Comparison of ENCODE assay signal across 18 cellular contexts in the genomic region with DNA sequence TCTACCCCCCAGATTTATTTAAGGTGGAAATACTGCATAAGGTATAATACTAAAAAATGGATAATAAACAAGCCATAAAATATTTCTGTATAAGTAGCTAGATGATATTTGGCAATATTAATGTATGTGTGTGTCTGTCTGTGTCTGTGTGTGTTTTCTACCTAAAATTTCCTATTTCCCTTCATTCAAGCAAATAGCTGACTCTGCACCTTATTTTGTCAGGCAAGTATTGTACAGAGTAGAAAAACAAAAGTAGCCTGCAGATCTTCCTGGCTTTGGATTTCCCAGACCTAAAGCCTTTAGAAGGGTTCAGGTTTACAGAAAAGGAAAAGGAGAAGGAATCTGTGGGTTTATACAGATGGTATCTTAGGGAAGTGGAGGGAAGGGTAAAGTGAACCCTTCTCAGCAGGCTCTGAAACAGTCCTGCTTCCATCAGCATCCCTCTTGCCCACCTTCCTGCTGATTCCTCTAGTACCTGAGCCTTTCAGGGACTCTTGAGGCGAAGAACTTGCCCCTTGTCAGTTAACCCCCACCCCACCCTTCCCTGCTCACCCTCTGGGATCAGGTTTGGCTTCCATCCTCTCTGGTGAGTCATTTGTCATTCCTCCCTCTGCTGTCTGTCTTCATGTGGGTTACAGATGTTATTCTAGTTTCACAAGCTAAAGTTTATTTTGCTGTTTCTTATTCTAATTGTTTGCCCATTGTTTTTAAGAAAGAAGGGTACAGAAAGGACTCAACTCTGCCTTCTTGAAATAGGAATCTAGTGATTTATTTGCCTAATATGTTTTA. TPM values are rescaled to one million over a fixed set of nuclear protein-coding genes. Genes with fewer than 3 reads are reported as not detected.
DNase-seq lines count a peak whose midpoint lies in the region; ATAC-seq lines count a peak whose summit lies in the region.
"Had no signal": no experiment of that assay in that cellular context is flagged by ENCODE, and none has a peak within 500 bp of the region (broad histone marks: within the 10 kb centered on the region; RNA-seq: fewer than 3 reads in every experiment).

No MANE protein-coding gene starts in this region.

- H3K36me3 Mint-ChIP-seq in T-helper 17 cell (ENCODE audit: low read depth): no peaks in the 10 kb centered on the region
- H3K36me3 Mint-ChIP-seq in activated CD4-positive, alpha-beta memory T cell treated with anti-CD3 and anti-CD28 coated beads, Interleukin-2, amount 10 ng/mL, durations not matched to agents 7 days and 5 days (ENCODE audit: low read depth): peaks cover 3% of the 10 kb centered on the region
- H3K36me3 Mint-ChIP-seq: activated naive CD8-positive, alpha-beta T cell treated with anti-CD3 and anti-CD28 coated beads, Interleukin-2, amount 10 ng/mL, durations not matched to agents 7 days and 5 days; CD14-positive monocyte had no signal

- peaks cover 39% of the 10 kb centered on the region for H3K4me1 Mint-ChIP-seq in T-helper 17 cell
- peaks cover 57% of the 10 kb centered on the region for H3K4me1 Mint-ChIP-seq in activated CD4-positive, alpha-beta memory T cell treated with anti-CD3 and anti-CD28 coated beads, Interleukin-2, amount 10 ng/mL, durations not matched to agents 7 days and 5 days

- peak overlapping the region; percentile 37 for H3K27ac Mint-ChIP-seq in T-helper 17 cell
- H3K27ac Mint-ChIP-seq in activated CD4-positive, alpha-beta memory T cell treated with anti-CD3 and anti-CD28 coated beads, Interleukin-2, amount 10 ng/mL, durations not matched to agents 7 days and 5 days: no peak overlapping the region
- H3K27ac Mint-ChIP-seq: activated naive CD8-positive, alpha-beta T cell treated with anti-CD3 and anti-CD28 coated beads, Interleukin-2, amount 10 ng/mL, durations not matched to agents 7 days and 5 days; CD14-positive monocyte; nephron progenitor cell had no signal

- CTCF ChIA-PET in activated CD4-positive, alpha-beta memory T cell treated with anti-CD3 and anti-CD28 coated beads, Interleukin-2, amount 10 ng/mL, durations not matched to agents 7 days and 5 days (lab: Charles Lee): interaction anchor here (1.0 to 1.1 kb wide), 2 partner anchors 157 to 212 kb away, joined by 3 to 4 read pairs; no protein-coding TSS in a partner anchor

- DNase-seq in Daoy (ENCODE audit: low read depth) (peak; percentile 42), T-helper 17 cell (no peak), fibroblast of peridontal ligament (ENCODE audit: extremely low read depth) (peak; percentile 44), inferior parietal cortex (ENCODE audit: extremely low spot score) (no peak)
- DNase-seq in activated CD4-positive, alpha-beta memory T cell treated with anti-CD3 and anti-CD28 coated beads, Interleukin-2, amount 10 ng/mL, durations not matched to agents 7 days and 5 days: no peak
- DNase-seq in stimulated activated CD4-positive, alpha-beta T cell treated with anti-CD3 and anti-CD28 coated beads, Interleukin-1b, Interleukin-23, amount 100 ng/mL, for 48 hours: no peak
- DNase-seq in stimulated activated CD4-positive, alpha-beta T cell treated with anti-CD3 and anti-CD28 coated beads, Interleukin-2, amount 100 ng/mL, for 48 hours: no peak
- DNase-seq: activated B cell treated with CpG ODN at 0.5 μM for 24 hours; activated naive CD8-positive, alpha-beta T cell treated with anti-CD3 and anti-CD28 coated beads, Interleukin-2, amount 10 ng/mL, durations not matched to agents 7 days and 5 days; nephron progenitor cell; right lobe of liver; stimulated activated naive CD4-positive, alpha-beta T cell; uterus had no signal

- H3K27me3 Mint-ChIP-seq in T-helper 17 cell: no peaks in the 10 kb centered on the region
- peaks cover 17% of the 10 kb centered on the region for H3K27me3 Mint-ChIP-seq in activated CD4-positive, alpha-beta memory T cell treated with anti-CD3 and anti-CD28 coated beads, Interleukin-2, amount 10 ng/mL, durations not matched to agents 7 days and 5 days
- H3K27me3 Mint-ChIP-seq: activated B cell treated with CpG ODN at 0.5 μM for 24 hours had no signal

- POLR2A ChIA-PET in activated CD4-positive, alpha-beta memory T cell treated with anti-CD3 and anti-CD28 coated beads, Interleukin-2, amount 10 ng/mL, durations not matched to agents 7 days and 5 days (lab: Charles Lee): interaction anchor here (2.6 kb wide), 1 partner anchor 10 kb away, joined by 12 read pairs; no protein-coding TSS in a partner anchor

- peaks cover 3% of the 10 kb centered on the region for H3K9me3 Mint-ChIP-seq in activated CD4-positive, alpha-beta memory T cell treated with anti-CD3 and anti-CD28 coated beads, Interleukin-2, amount 10 ng/mL, durations not matched to agents 7 days and 5 days

- no peak overlapping the region for H3K4me3 Mint-ChIP-seq in T-helper 17 cell
- H3K4me3 Mint-ChIP-seq in activated CD4-positive, alpha-beta memory T cell treated with anti-CD3 and anti-CD28 coated beads, Interleukin-2, amount 10 ng/mL, durations not matched to agents 7 days and 5 days: no peak overlapping the region
- H3K4me3 Mint-ChIP-seq: activated B cell treated with CpG ODN at 0.5 μM for 24 hours; activated naive CD8-positive, alpha-beta T cell treated with anti-CD3 and anti-CD28 coated beads, Interleukin-2, amount 10 ng/mL, durations not matched to agents 7 days and 5 days; CD14-positive monocyte; nephron progenitor cell had no signal

- H3K9me3 ChIP-seq in T-helper 17 cell (ENCODE audit: control insufficient read depth, low read length, poor library complexity, severe bottlenecking): no peaks in the 10 kb centered on the region
- H3K9me3 ChIP-seq: HAP-1, right lobe of liver, uterus had no signal

- peak; percentile 36 for ATAC-seq in HG02588 (IDR thresholded peaks at IDR 0.05; ENCODE audit: unreplicated experiment)
- no peak for ATAC-seq in T-helper 17 cell

RNA-seq across cellular contexts. Expression of a gene that starts 21.7 kb away (rescaled TPM):
- 0.91 and 1.6 TPM in 2 replicates for total RNA-seq in Daoy (2014; rRNA removed; shearing (Covaris generic))
- total RNA-seq in T-helper 17 cell: 10 to 100 TPM; 23.4 to 23.5 TPM
- total RNA-seq in activated CD4-positive, alpha-beta memory T cell treated with anti-CD3 and anti-CD28 coated beads, Interleukin-2, amount 10 ng/mL, durations not matched to agents 7 days and 5 days: 1 to 10 TPM; 6.4 to 6.9 TPM
- total RNA-seq: G401 had no signal

RNA-seq across cellular contexts. Expression of a gene that starts 36.9 kb away (rescaled TPM):
- 5.6 and 6.5 TPM in 2 replicates for total RNA-seq in Daoy (2014; rRNA removed; shearing (Covaris generic))
- 1 to 10 TPM; 4.3 to 7.4 TPM for total RNA-seq in T-helper 17 cell
- total RNA-seq in activated CD4-positive, alpha-beta memory T cell treated with anti-CD3 and anti-CD28 coated beads, Interleukin-2, amount 10 ng/mL, durations not matched to agents 7 days and 5 days: 1 to 10 TPM; 8.4 to 8.8 TPM
- total RNA-seq: G401 had no signal

RNA-seq across cellular contexts. Expression of a gene that starts 58.5 kb away (rescaled TPM):
- total RNA-seq in Daoy (2014; rRNA removed; shearing (Covaris generic)): not detected in 2 replicates
- total RNA-seq in T-helper 17 cell: not detected
- not detected for total RNA-seq in activated CD4-positive, alpha-beta memory T cell treated with anti-CD3 and anti-CD28 coated beads, Interleukin-2, amount 10 ng/mL, durations not matched to agents 7 days and 5 days
- total RNA-seq: activated B cell treated with CpG ODN at 0.5 μM for 24 hours; activated naive CD8-positive, alpha-beta T cell treated with anti-CD3 and anti-CD28 coated beads, Interleukin-2, amount 10 ng/mL, durations not matched to agents 7 days and 5 days; G401; right lobe of liver; SK-MEL-5; uterus had no signal

Comparison
In these comparisons a context has a peak if more than half of its experiments do, and no peak if none do; other contexts are left out.
1. DNase-seq: peak in Daoy (single experiment) and fibroblast of peridontal ligament (single experiment); none in T-helper 17 cell (0 of 3), activated CD4-positive, alpha-beta memory T cell treated with anti-CD3 and anti-CD28 coated beads, Interleukin-2, amount 10 ng/mL, durations not matched to agents 7 days and 5 days (single experiment), stimulated activated CD4-positive, alpha-beta T cell treated with anti-CD3 and anti-CD28 coated beads, Interleukin-1b, Interleukin-23, amount 100 ng/mL, for 48 hours (single experiment), inferior parietal cortex (single experiment) and stimulated activated CD4-positive, alpha-beta T cell treated with anti-CD3 and anti-CD28 coated beads, Interleukin-2, amount 100 ng/mL, for 48 hours (0 of 2).